ENCODE assay signal across 8 cellular contexts in genomic region chr10:17644485-17644964, GRCh38. TPM values are rescaled to one million over a fixed set of nuclear protein-coding genes. Genes with fewer than 3 reads are reported as not detected.
A peak's percentile ranks its signal among the peaks of the same experiment; 100 is the strongest.
DNase-seq lines count a peak whose midpoint lies in the region; ATAC-seq, FAIRE-seq and TF ChIP-seq lines count a peak whose summit lies in the region.

No MANE protein-coding gene starts in this region.

- H3K36me3 ChIP-seq in OCI-LY3 (replicated peaks; ENCODE audit: low read depth, low read length): no peaks in the 10 kb centered on the region
- H3K36me3 ChIP-seq in mesodermal cell (ENCODE audit: control insufficient read depth, insufficient read depth, low read length): peaks cover 30% of the 10 kb centered on the region

- peak; percentile 23 for ATAC-seq in GM18508 (IDR thresholded peaks at IDR 0.05; ENCODE audit: insufficient read depth, unreplicated experiment)
- peak; percentile 22 for ATAC-seq in HG02973 (IDR thresholded peaks at IDR 0.05; ENCODE audit: unreplicated experiment)

- no peak for FAIRE-seq in urothelium cell line (lab: Jason Lieb, UNC)

- peak overlapping the region; percentile 90 for H3K9ac ChIP-seq in OCI-LY3 (ENCODE audit: low read length)

- CTCF ChIA-PET in AG04450 (lab: Charles Lee): interaction anchor here (0.8 to 1.8 kb wide), 3 partner anchors 93 to 594 kb away, joined by 3 to 7 read pairs (median 3); no protein-coding TSS in a partner anchor

- DNase-seq in AG04450 (ENCODE audit: low read depth, low spot score) (no peak), coronary artery (ENCODE audit: low spot score) (no peak), urothelium cell line (ENCODE audit: low spot score) (peak; percentile 16), NCI-H345 (lab: John Stamatoyannopoulos, UW) (no peak)

- H3K79me2 ChIP-seq in OCI-LY3 (ENCODE audit: low read length): peaks cover 71% of the 10 kb centered on the region

- peak overlapping the region; percentile 98 for H3K27ac ChIP-seq in AG04450 (ENCODE audit: low read depth, low read length)
- H3K27ac ChIP-seq in OCI-LY3 (ENCODE audit: low read length): peak overlapping the region; percentile 84
- H3K27ac ChIP-seq in coronary artery: peak overlapping the region; percentile 96 to 97
- peak overlapping the region; percentile 100 for H3K27ac ChIP-seq in mesodermal cell (ENCODE audit: low read depth, low read length, severe bottlenecking)

- 0 out of 2 replicates have a peak, but pooled peaks cover 3% of the 10 kb centered on the region for H4K20me1 ChIP-seq in OCI-LY3 (ENCODE audit: insufficient read depth, low read length)

- 1 to 2% methylated on average over 7 to 9 of the region's 9 CpGs for WGBS in mesodermal cell (ENCODE audit: insufficient coverage in 2 of 2), 2 experiments

- H3K9me3 ChIP-seq in AG04450 (ENCODE audit: control insufficient read depth, insufficient read depth, low read length): peaks cover 6% of the 10 kb centered on the region
- no peaks in the 10 kb centered on the region for H3K9me3 ChIP-seq in OCI-LY3 (ENCODE audit: insufficient read depth, low read length)
- peaks cover 4% of the 10 kb centered on the region for H3K9me3 ChIP-seq in mesodermal cell (ENCODE audit: control insufficient read depth, low read length)

- peak overlapping the region; percentile 27; the same call in 1 of the 2 replicates for H2AFZ ChIP-seq in OCI-LY3 (ENCODE audit: low read depth, low read length)

- H3K4me3 ChIP-seq in AG04450 (ENCODE audit: low read depth, low read length) (peak overlapping the region; percentile 98), OCI-LY3 (ENCODE audit: low read length) (peak overlapping the region; percentile 99), coronary artery (peak overlapping the region; percentile 95), mesodermal cell (ENCODE audit: extremely low read depth, insufficient read depth, low read length, poor library complexity, severe bottlenecking) (peak overlapping the region; percentile 97)

- peaks cover 21% of the 10 kb centered on the region for H3K4me1 ChIP-seq in OCI-LY3 (ENCODE audit: low read length)
- H3K4me1 ChIP-seq in mesodermal cell (ENCODE audit: control insufficient read depth, insufficient read depth, low read length, poor library complexity, severe bottlenecking): peaks cover 5% of the 10 kb centered on the region

- no peak for TF ChIP-seq CTCF in AG04450 (IDR thresholded peaks at IDR 0.05; ENCODE audit: low read depth, low read length)
- TF ChIP-seq CTCF in OCI-LY3 (IDR thresholded peaks at IDR 0.05; ENCODE audit: low read depth, low read length): no peak
- no peak for TF ChIP-seq CTCF in coronary artery (IDR thresholded peaks at IDR 0.05)

- H3K27me3 ChIP-seq in AG04450 (ENCODE audit: control insufficient read depth, insufficient read depth, low read length) (no peaks in the 10 kb centered on the region), OCI-LY3 (ENCODE audit: low read depth, low read length) (no peaks in the 10 kb centered on the region)

- H3K4me2 ChIP-seq in OCI-LY3 (ENCODE audit: low read length): peak overlapping the region; percentile 97

- POLR2A ChIA-PET in AG04450 (lab: Yijun Ruan, JAX): interaction anchor here (0.5 to 2.9 kb wide), 10 partner anchors 11 to 661 kb away, joined by 3 to 30 read pairs (median 5); partner anchors contain the start of gene HACD1

RNA-seq across cellular contexts. Expression of gene STAM, which starts 0.6 kb away (rescaled TPM):
- polyA plus RNA-seq in AG04450 (2011; rRNA removed): 31.3 and 43.6 TPM in 2 replicates
- polyA minus RNA-seq in AG04450 (2011; rRNA and poly(A)+ RNA removed): 28.5 and 34.5 TPM in 2 replicates
- polyA plus RNA-seq in mesodermal cell (2013, experiment 1 of 2): 33.1 TPM
- polyA plus RNA-seq in mesodermal cell (2013, experiment 2 of 2): 34.9 TPM

RNA-seq across cellular contexts. Expression of gene HACD1, which starts 27.4 kb away (rescaled TPM):
- polyA plus RNA-seq in AG04450 (2011; rRNA removed): 42.0 and 53.7 TPM in 2 replicates
- polyA minus RNA-seq in AG04450 (2011; rRNA and poly(A)+ RNA removed): 10.4 and 17.4 TPM in 2 replicates
- 47.3 TPM for polyA plus RNA-seq in mesodermal cell (2013, experiment 1 of 2)
- polyA plus RNA-seq in mesodermal cell (2013, experiment 2 of 2): 49.0 TPM
